16 cellular contexts compared by ENCODE assay signal in the genomic region with DNA sequence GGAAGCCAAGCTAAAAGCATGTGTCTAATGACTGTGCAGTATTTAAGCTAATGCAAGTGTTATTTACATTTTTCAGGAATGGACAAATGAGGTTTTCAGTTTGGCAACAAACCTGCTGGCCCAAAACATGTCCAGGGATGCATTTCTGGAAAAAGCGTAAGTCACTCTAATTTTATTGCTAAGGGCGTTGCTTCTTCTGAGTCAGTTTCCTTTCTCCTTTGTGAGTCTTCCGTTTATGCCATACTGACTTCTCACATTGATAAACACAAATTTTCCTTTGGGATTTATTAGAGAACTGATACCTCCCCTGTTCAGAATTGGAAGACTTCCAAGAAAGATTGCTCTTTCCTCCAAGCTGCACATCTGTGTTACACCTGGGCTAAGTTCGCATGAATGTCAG.
DNase-seq lines count a peak whose midpoint lies in the region; ATAC-seq, FAIRE-seq and TF ChIP-seq lines count a peak whose summit lies in the region.
"Had no signal": no experiment of that assay in that cellular context is flagged by ENCODE, and none has a peak within 500 bp of the region (broad histone marks: within the 10 kb centered on the region; RNA-seq: fewer than 3 reads in every experiment).

No MANE protein-coding gene starts in this region.

- in situ Hi-C loops in IMR-90 (cut with MboI; ENCODE audit: low sequenced_read_pairs): no loop called here

- H2BK5ac ChIP-seq in IMR-90 (ENCODE audit: low read depth, low read length, poor library complexity, severe bottlenecking): peak overlapping the region; percentile 79

- H3K27ac Mint-ChIP-seq in T-cell: no peak overlapping the region
- H3K27ac Mint-ChIP-seq: dendritic cell treated with granulocyte-macrophage colony-stimulating factor and Interleukin-4, amounts not matched to agents 40 ng/mL and 50 ng/mL, for 4 days had no signal

- peak overlapping the region; percentile 29; the same call in 1 of the 2 replicates for H4K91ac ChIP-seq in IMR-90 (ENCODE audit: insufficient read depth, low read depth, low read length)

- TF ChIP-seq CTCF in AG09319 (IDR thresholded peaks at IDR 0.05; ENCODE audit: low read depth, low read length): no peak
- TF ChIP-seq CTCF in IMR-90 (conservative IDR thresholded peaks at IDR 0.05; ENCODE audit: low read depth, low read length): no peak
- TF ChIP-seq CTCF in bronchial epithelial cell (IDR thresholded peaks at IDR 0.05; ENCODE audit: insufficient read depth, low read length, severe bottlenecking): no peak
- TF ChIP-seq CTCF in keratinocyte (optimal IDR thresholded peaks at IDR 0.05 in 1 of 3, IDR thresholded peaks at IDR 0.05 in 1 of 3, conservative IDR thresholded peaks at IDR 0.05 in 1 of 3; ENCODE audit: extremely low read depth in 1 of 3, insufficient read depth in 2 of 3, low read length in 3 of 3): no peak

- no peaks in the 10 kb centered on the region for H3K9me3 ChIP-seq in IMR-90 (ENCODE audit: control insufficient read depth, insufficient read depth, low read length)
- H3K9me3 ChIP-seq in keratinocyte (ENCODE audit: control insufficient read depth, low read depth, low read length): no peaks in the 10 kb centered on the region
- H3K9me3 ChIP-seq: BE2C, ovary, Peyer's patch had no signal

- DNase-seq in AG09319 (ENCODE audit: extremely low read depth, low read depth): peak; percentile 27
- DNase-seq in IMR-90: peak; percentile 52
- peak; percentile 89 for DNase-seq in bronchial epithelial cell (ENCODE audit: low read depth)
- peak; percentile 42 for DNase-seq in keratinocyte (ENCODE audit: low read depth, low spot score)
- DNase-seq in T-cell: no peak
- DNase-seq in Ammon's horn (ENCODE audit: low spot score): no peak
- no peak for DNase-seq in NCI-H526 treated with DMSO at 0.1 percent for 48 hours (lab: John Stamatoyannopoulos, UW)
- DNase-seq: BE2C; GF-D8; Kasumi-1; NCI-H2081 treated with DMSO at 0.1 percent for 48 hours; ovary; Peyer's patch; stimulated activated CD4-positive, alpha-beta T cell treated with anti-CD3 and anti-CD28 coated beads, Interleukin-1b, Interleukin-23, amount 100 ng/mL, for 48 hours had no signal

- no peaks in the 10 kb centered on the region for H3K27me3 Mint-ChIP-seq in T-cell
- H3K27me3 Mint-ChIP-seq: dendritic cell treated with granulocyte-macrophage colony-stimulating factor and Interleukin-4, amounts not matched to agents 40 ng/mL and 50 ng/mL, for 4 days had no signal

- no peak for TF ChIP-seq RAD21 in IMR-90 (IDR thresholded peaks at IDR 0.05; ENCODE audit: low read length)

- H3K4me2 ChIP-seq in IMR-90 (ENCODE audit: low read depth, low read length) (peak overlapping the region; percentile 48; the same call in 1 of the 2 replicates), keratinocyte (ENCODE audit: control insufficient read depth, extremely low read depth, insufficient read depth, low read depth, low read length) (no peak overlapping the region)

- H3K27me3 ChIP-seq in IMR-90 (ENCODE audit: control insufficient read depth, insufficient read depth, low read length) (no peaks in the 10 kb centered on the region), bronchial epithelial cell (ENCODE audit: control insufficient read depth, insufficient read depth, low read length) (no peaks in the 10 kb centered on the region), keratinocyte (ENCODE audit: control insufficient read depth, extremely low read depth, insufficient read depth, low read length) (no peaks in the 10 kb centered on the region)
- H3K27me3 ChIP-seq: BE2C, ovary, Peyer's patch had no signal

- peak; percentile 40 for ATAC-seq in IMR-90 (ENCODE audit: low read depth)
- no peak for ATAC-seq in T-cell (replicated peaks in 1 of 4)
- no peak for ATAC-seq in HG03196 (IDR thresholded peaks at IDR 0.05; ENCODE audit: unreplicated experiment)

- H3K27ac ChIP-seq in IMR-90 (ENCODE audit: insufficient read depth, low read length) (peak overlapping the region; percentile 31; the same call in 1 of the 2 replicates), keratinocyte (ENCODE audit: control insufficient read depth, insufficient read depth, low read length) (no peak overlapping the region)
- H3K27ac ChIP-seq: ovary had no signal

- H3K4me3 ChIP-seq in IMR-90 (ENCODE audit: insufficient read depth, low read depth, low read length): no peak overlapping the region
- no peak overlapping the region for H3K4me3 ChIP-seq in bronchial epithelial cell (ENCODE audit: low read depth, low read length)
- H3K4me3 ChIP-seq in keratinocyte (ENCODE audit: control insufficient read depth in 2 of 3, extremely low read depth in 1 of 3, insufficient read depth in 2 of 3, low read depth in 1 of 3, low read length in 3 of 3): no peak overlapping the region
- H3K4me3 ChIP-seq: ovary, Peyer's patch had no signal

- H3K4me1 ChIP-seq in IMR-90 (ENCODE audit: control insufficient read depth, insufficient read depth, low read length) (peaks cover 2% of the 10 kb centered on the region; the same call in 1 of the 2 replicates), keratinocyte (ENCODE audit: control insufficient read depth, extremely low read depth, insufficient read depth, low read length) (no peaks in the 10 kb centered on the region)
- H3K4me1 ChIP-seq: Peyer's patch had no signal

- peaks cover 9% of the 10 kb centered on the region for H3K36me3 Mint-ChIP-seq in T-cell

- peak overlapping the region; percentile 51; the same call in 1 of the 2 replicates for H3K14ac ChIP-seq in IMR-90 (replicated peaks; ENCODE audit: low read depth, low read length)

- H3K36me3 ChIP-seq in IMR-90 (ENCODE audit: control insufficient read depth, insufficient read depth, low read length) (no peaks in the 10 kb centered on the region), bronchial epithelial cell (ENCODE audit: control insufficient read depth, insufficient read depth, low read length) (no peaks in the 10 kb centered on the region), keratinocyte (ENCODE audit: control insufficient read depth in 2 of 2, extremely low read depth in 1 of 2, insufficient read depth in 2 of 2, low read length in 2 of 2) (no peaks in the 10 kb centered on the region)
- H3K36me3 ChIP-seq: ovary, Peyer's patch had no signal

- no peak overlapping the region for H2AK9ac ChIP-seq in IMR-90 (replicated peaks; ENCODE audit: low read depth, low read length, poor library complexity)

- H3K79me2 ChIP-seq in keratinocyte (ENCODE audit: control insufficient read depth, insufficient read depth, low read length): no peaks in the 10 kb centered on the region

- no peaks in the 10 kb centered on the region; a peak in 1 of 4 replicates for H3K79me1 ChIP-seq in IMR-90 (ENCODE audit: low read depth in 1 of 2, low read length in 2 of 2)

- no peak overlapping the region for H3K4me3 Mint-ChIP-seq in T-cell
- H3K4me3 Mint-ChIP-seq: dendritic cell treated with granulocyte-macrophage colony-stimulating factor and Interleukin-4, amounts not matched to agents 40 ng/mL and 50 ng/mL, for 4 days had no signal

- POLR2A ChIA-PET in IMR-90 (lab: Charles Lee; ENCODE audit: unreplicated experiment) (no interaction called here), T-cell (lab: Charles Lee) (no interaction called here)

- H3K4ac ChIP-seq in IMR-90 (ENCODE audit: low read depth, low read length): peak overlapping the region; percentile 64

- H3K9me1 ChIP-seq in IMR-90 (ENCODE audit: insufficient read depth, low read length) (no peaks in the 10 kb centered on the region), keratinocyte (ENCODE audit: control insufficient read depth, extremely low read depth, insufficient read depth, low read length) (no peaks in the 10 kb centered on the region)

- dilution Hi-C loops in IMR-90 (cut with HindIII; ENCODE audit: low sequenced_read_pairs, unreplicated experiment) (no loop called here), keratinocyte (cut with MboI; ENCODE audit: extremely low pct_ligation_motif_present, low sequenced_read_pairs) (no loop called here)

- H3K23ac ChIP-seq in IMR-90 (ENCODE audit: low read depth, low read length): no peak overlapping the region

- peak overlapping the region in 1 of 2 experiments; percentile 87; a peak in 2 of 4 replicates for H4K8ac ChIP-seq in IMR-90 (ENCODE audit: low read depth in 2 of 2, low read length in 2 of 2)

- no peak for FAIRE-seq in bronchial epithelial cell (lab: Jason Lieb, UNC)
- no peak for FAIRE-seq in keratinocyte (lab: Jason Lieb, UNC)

- H3K18ac ChIP-seq in IMR-90 (ENCODE audit: low read depth, low read length): peak overlapping the region; percentile 73; the same call in 1 of the 2 replicates

- peak overlapping the region; percentile 25; the same call in 1 of the 2 replicates for H3K56ac ChIP-seq in IMR-90 (ENCODE audit: extremely low read depth, insufficient read depth, low read length)

- H4K20me1 ChIP-seq in IMR-90 (ENCODE audit: insufficient read depth, low read length) (no peaks in the 10 kb centered on the region), keratinocyte (ENCODE audit: control insufficient read depth, extremely low read depth, insufficient read depth, low read length) (no peaks in the 10 kb centered on the region)

- no peak overlapping the region for H2BK15ac ChIP-seq in IMR-90 (ENCODE audit: low read depth, low read length)

- CTCF ChIA-PET in IMR-90 (lab: Yijun Ruan, JAX) (interaction anchor here (1.3 kb wide), 1 partner anchor 17 kb away, joined by 3 read pairs; no protein-coding TSS in a partner anchor), T-cell (lab: Charles Lee) (no interaction called here)

- no peak overlapping the region for H2AFZ ChIP-seq in IMR-90 (replicated peaks; ENCODE audit: low read length, poor library complexity)
- no peak overlapping the region for H2AFZ ChIP-seq in keratinocyte (ENCODE audit: control insufficient read depth, low read length)

- no peaks in the 10 kb centered on the region for H3K9me3 Mint-ChIP-seq in T-cell

- TF ChIP-seq POLR2A in IMR-90 (IDR thresholded peaks at IDR 0.05; ENCODE audit: low read depth, low read length): no peak

- no peak overlapping the region; the same call in 1 of the 2 replicates for H4K5ac ChIP-seq in IMR-90 (ENCODE audit: low read depth, low read length)

- H2BK120ac ChIP-seq in IMR-90 (ENCODE audit: low read depth, low read length): peak overlapping the region; percentile 42; the same call in 1 of the 2 replicates

- H3K9ac ChIP-seq in IMR-90 (ENCODE audit: low read depth, low read length) (no peak overlapping the region), keratinocyte (ENCODE audit: control insufficient read depth, extremely low read depth, insufficient read depth, low read length) (no peak overlapping the region)

- peak overlapping the region; percentile 80 for H2BK20ac ChIP-seq in IMR-90 (ENCODE audit: low read depth, low read length)

- BruUV-seq in IMR-90 (replicated peaks; lab: Mats Ljungman, UMichigan): no TSS peak

- H3K4me1 Mint-ChIP-seq in T-cell: no peaks in the 10 kb centered on the region

- peak overlapping the region; percentile 65; the same call in 1 of the 2 replicates for H2AK5ac ChIP-seq in IMR-90 (ENCODE audit: low read depth, low read length)

- WGBS in IMR-90 (ENCODE audit: extremely low coverage in 2 of 2, insufficient read length in 1 of 2), 2 experiments: no CpG with 5 or more reads among the region's 4 CpGs

- intact Hi-C loops in IMR-90 (cut with micrococcal nuclease): no loop called here

TF ChIP-seq in IMR-90, 13 proteins besides CTCF, POLR2A, EP300 and RAD21 (continues in another document):
- TF ChIP-seq NFE2L2 (IDR thresholded peaks at IDR 0.05; ENCODE audit: low read depth, low read length): peak; percentile 63

Comparison
In these comparisons a context has a peak if more than half of its experiments do, and no peak if none do; other contexts are left out.
1. DNase-seq: peak in AG09319 (single experiment), IMR-90 (single experiment), bronchial epithelial cell (single experiment) and keratinocyte (single experiment); none in T-cell (0 of 34), Ammon's horn (single experiment) and NCI-H526 treated with DMSO at 0.1 percent for 48 hours (single experiment).